21 cellular contexts compared by ENCODE assay signal in genomic region chr17:66994943-66995535, GRCh38. TPM values are rescaled to one million over a fixed set of nuclear protein-coding genes. Genes with fewer than 3 reads are reported as not detected.
DNase-seq lines count a peak whose midpoint lies in the region; ATAC-seq and TF ChIP-seq lines count a peak whose summit lies in the region.
"Had no signal": no experiment of that assay in that cellular context is flagged by ENCODE, and none has a peak within 500 bp of the region (broad histone marks: within the 10 kb centered on the region; RNA-seq: fewer than 3 reads in every experiment).

No MANE protein-coding gene starts in this region.

- no peak overlapping the region for H3K4me2 ChIP-seq in neural progenitor cell

- TF ChIP-seq EP300 in upper lobe of left lung (IDR thresholded peaks at IDR 0.05) = no peak

- no peaks in the 10 kb centered on the region for H3K79me2 ChIP-seq in neural progenitor cell (ENCODE audit: low read depth)

- H3F3A ChIP-seq in neural progenitor cell (ENCODE audit: low read depth) = no peaks in the 10 kb centered on the region

- H4K20me1 ChIP-seq in neural progenitor cell (ENCODE audit: low read depth) = no peaks in the 10 kb centered on the region

- TF ChIP-seq CTCF in brain (conservative IDR thresholded peaks at IDR 0.05) (no peak), neural progenitor cell (IDR thresholded peaks at IDR 0.05) (no peak), vagina (IDR thresholded peaks at IDR 0.05) (no peak), upper lobe of left lung (IDR thresholded peaks at IDR 0.05) (no peak)

- H3K9me3 ChIP-seq in neural progenitor cell (ENCODE audit: low read depth) (no peaks in the 10 kb centered on the region), vagina (no peaks in the 10 kb centered on the region), upper lobe of left lung (no peaks in the 10 kb centered on the region)
- H3K9me3 ChIP-seq: BE2C, Caco-2, HAP-1 had no signal

- 81 to 85% methylated on average over 10 to 11 of the region's 11 CpGs for WGBS in upper lobe of left lung, 2 donors

- H3K4me3 Mint-ChIP-seq in brain = no peak overlapping the region
- H3K4me3 Mint-ChIP-seq in neural progenitor cell = no peak overlapping the region
- H3K4me3 Mint-ChIP-seq: CD4-positive, CD25-positive, alpha-beta regulatory T cell; CD8-positive, alpha-beta memory T cell; IgD-negative memory B cell had no signal

- H3K4me1 ChIP-seq in neural progenitor cell = no peaks in the 10 kb centered on the region
- H3K4me1 ChIP-seq in vagina = no peaks in the 10 kb centered on the region
- H3K4me1 ChIP-seq in upper lobe of left lung = no peaks in the 10 kb centered on the region
- H3K4me1 ChIP-seq: BE2C, Caco-2, HAP-1 had no signal

- peak overlapping the region in 3 of 5 experiments; percentile 5 to 91 (median 34) for H3K27ac Mint-ChIP-seq in brain
- H3K27ac Mint-ChIP-seq in neural progenitor cell = peak overlapping the region; percentile 50
- H3K27ac Mint-ChIP-seq: CD4-positive, CD25-positive, alpha-beta regulatory T cell; CD8-positive, alpha-beta memory T cell; IgD-negative memory B cell had no signal

- no peaks in the 10 kb centered on the region for H3K36me3 ChIP-seq in neural progenitor cell
- H3K36me3 ChIP-seq in vagina = no peaks in the 10 kb centered on the region
- H3K36me3 ChIP-seq in upper lobe of left lung = no peaks in the 10 kb centered on the region
- H3K36me3 ChIP-seq: HAP-1 had no signal

- H3K27me3 Mint-ChIP-seq in brain (no peaks in the 10 kb centered on the region), neural progenitor cell (ENCODE audit: insufficient read depth, low read depth) (peaks cover 12% of the 10 kb centered on the region)

- ATAC-seq in HG03378 (IDR thresholded peaks at IDR 0.05; ENCODE audit: unreplicated experiment) (no peak), upper lobe of left lung (ENCODE audit: low FRiP score in 2 of 2) (no peak)
- ATAC-seq: HepG2 had no signal

- H3K36me3 Mint-ChIP-seq in brain (peaks cover 74% of the 10 kb centered on the region), neural progenitor cell (peaks cover 27% of the 10 kb centered on the region)
- H3K36me3 Mint-ChIP-seq: CD4-positive, CD25-positive, alpha-beta regulatory T cell; CD8-positive, alpha-beta memory T cell; IgD-negative memory B cell had no signal

- TF ChIP-seq POLR2A in vagina (IDR thresholded peaks at IDR 0.05) (no peak), upper lobe of left lung (IDR thresholded peaks at IDR 0.05) (no peak)

- H3K27ac ChIP-seq in neural progenitor cell (no peak overlapping the region), vagina (no peak overlapping the region), upper lobe of left lung (no peak overlapping the region)
- H3K27ac ChIP-seq: GM23248 had no signal

- H3K4me3 ChIP-seq in neural progenitor cell = no peak overlapping the region
- no peak overlapping the region for H3K4me3 ChIP-seq in vagina
- no peak overlapping the region for H3K4me3 ChIP-seq in upper lobe of left lung
- H3K4me3 ChIP-seq: GM23248, HAP-1 had no signal

- intact Hi-C loops in vagina (cut with DNase I) = no loop called here

- peak; percentile 49 for DNase-seq in COLO829 (ENCODE audit: low spot score)
- DNase-seq in left kidney (ENCODE audit: low read depth, low spot score) = peak; percentile 37
- no peak for DNase-seq in neural progenitor cell (ENCODE audit: low spot score)
- no peak for DNase-seq in OCI-M2 (lab: John Stamatoyannopoulos, UW; ENCODE audit: unreplicated experiment)
- no peak for DNase-seq in vagina (ENCODE audit: extremely low spot score in 2 of 2)
- DNase-seq in upper lobe of left lung = no peak
- DNase-seq: ACHN; BE2C; C1 segment of cervical spinal cord; Caco-2; CD4-positive, CD25-positive, alpha-beta regulatory T cell; CD8-positive, alpha-beta memory T cell; GDM1; GM23248 had no signal

- H3K4me1 Mint-ChIP-seq in brain = peaks cover 15% of the 10 kb centered on the region
- H3K4me1 Mint-ChIP-seq in neural progenitor cell = peaks cover 6% of the 10 kb centered on the region
- H3K4me1 Mint-ChIP-seq: CD4-positive, CD25-positive, alpha-beta regulatory T cell; CD8-positive, alpha-beta memory T cell; IgD-negative memory B cell had no signal

- H3K27me3 ChIP-seq in neural progenitor cell (no peaks in the 10 kb centered on the region), vagina (no peaks in the 10 kb centered on the region), upper lobe of left lung (no peaks in the 10 kb centered on the region)
- H3K27me3 ChIP-seq: BE2C had no signal

- H3K9ac ChIP-seq in neural progenitor cell = no peak overlapping the region
- H3K9ac ChIP-seq: GM23248 had no signal

- peaks cover 0 to 12% (median 4%) of the 10 kb centered on the region in 5 experiments for H3K9me3 Mint-ChIP-seq in brain
- peaks cover 1% of the 10 kb centered on the region for H3K9me3 Mint-ChIP-seq in neural progenitor cell
- H3K9me3 Mint-ChIP-seq: CD4-positive, CD25-positive, alpha-beta regulatory T cell; CD8-positive, alpha-beta memory T cell had no signal

- no peak overlapping the region for H2AFZ ChIP-seq in neural progenitor cell (replicated peaks)
- H2AFZ ChIP-seq: GM23248 had no signal

RNA-seq across cellular contexts. Expression of gene CACNG4, which starts 30.5 kb away (rescaled TPM):
- 50.9 TPM for polyA plus RNA-seq in brain (ENCODE audit: insufficient read depth, low read depth, low replicate concordance)
- total RNA-seq in neural progenitor cell (ENCODE audit: low replicate concordance) = 0.34 and 1.2 TPM in 2 replicates
- total RNA-seq in vagina = 0.74 TPM
- total RNA-seq in upper lobe of left lung = 10 to 100 TPM in 2 of 6 donors, 1 to 10 TPM in 4; 2.1 to 27.8 (median 8.0) TPM
- total RNA-seq: CD4-positive, CD25-positive, alpha-beta regulatory T cell; CD8-positive, alpha-beta memory T cell; GM23248 had no signal
- polyA plus RNA-seq: CD4-positive, CD25-positive, alpha-beta regulatory T cell; CD8-positive, alpha-beta memory T cell; GM23248; IgD-negative memory B cell had no signal

RNA-seq across cellular contexts. Expression of gene CACNG1, which starts 49.3 kb away (rescaled TPM):
- 1.1 TPM for polyA plus RNA-seq in brain (ENCODE audit: insufficient read depth, low read depth, low replicate concordance)
- total RNA-seq in neural progenitor cell (ENCODE audit: low replicate concordance) (not detected in 2 replicates), vagina (not detected), upper lobe of left lung (under 1 TPM in 1 of 6 donors, not detected in 5; 0.61 TPM)
- total RNA-seq: A172; Caco-2; CD4-positive, CD25-positive, alpha-beta regulatory T cell; CD8-positive, alpha-beta memory T cell; GM23248; H4; HepG2 had no signal
- polyA plus RNA-seq: CD4-positive, CD25-positive, alpha-beta regulatory T cell; CD8-positive, alpha-beta memory T cell; GM23248; HepG2; IgD-negative memory B cell had no signal

Comparison
In these comparisons a context has a peak if more than half of its experiments do, and no peak if none do; other contexts are left out.
1. DNase-seq: peak in COLO829 (single experiment) and left kidney (single experiment); none in neural progenitor cell (single experiment), OCI-M2 (single experiment), vagina (0 of 2) and upper lobe of left lung (0 of 2).